12 cellular contexts compared by ENCODE assay signal in the genomic region with DNA sequence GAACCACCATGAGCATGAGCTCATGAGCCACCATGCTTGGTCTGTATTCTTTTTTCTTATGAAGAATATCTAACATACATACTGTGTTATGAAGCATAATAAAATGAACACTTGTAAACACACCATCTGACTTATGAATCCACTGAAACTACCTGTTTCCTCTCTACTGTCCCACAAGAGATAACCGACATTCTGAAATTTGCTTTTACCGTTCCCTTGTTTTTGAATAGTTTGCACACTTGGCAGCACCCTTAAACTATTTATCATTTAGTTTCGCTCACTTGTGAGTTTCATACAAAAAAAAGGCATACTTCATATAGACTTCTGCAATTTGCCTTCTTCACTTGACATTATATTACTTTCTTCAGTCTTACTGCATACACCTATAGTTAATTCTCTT. TPM values are rescaled to one million over a fixed set of nuclear protein-coding genes. Genes with fewer than 3 reads are reported as not detected.
DNase-seq lines count a peak whose midpoint lies in the region; ATAC-seq, FAIRE-seq and TF ChIP-seq lines count a peak whose summit lies in the region.
"Had no signal": no experiment of that assay in that cellular context is flagged by ENCODE, and none has a peak within 500 bp of the region (broad histone marks: within the 10 kb centered on the region; RNA-seq: fewer than 3 reads in every experiment).

No MANE protein-coding gene starts in this region.

- H3K9ac ChIP-seq in Loucy (ENCODE audit: low read depth, low read length, poor library complexity, severe bottlenecking) = no peak overlapping the region

- no peak overlapping the region for H2AFZ ChIP-seq in Loucy (ENCODE audit: low read length)

- H3K9me2 ChIP-seq in Loucy (replicated peaks; ENCODE audit: low read depth, low read length) = no peaks in the 10 kb centered on the region

- H3K27me3 ChIP-seq in Loucy (ENCODE audit: insufficient read depth, low read length, poor library complexity, severe bottlenecking) = no peaks in the 10 kb centered on the region
- H3K27me3 ChIP-seq: upper lobe of right lung had no signal

- peaks cover 4% of the 10 kb centered on the region for H4K20me1 ChIP-seq in Loucy (ENCODE audit: insufficient read depth, low read length, poor library complexity, severe bottlenecking)

- H3K79me2 ChIP-seq in Loucy (ENCODE audit: insufficient read depth, low read length) = peaks cover 16% of the 10 kb centered on the region; the same call in 1 of the 2 replicates

- DNase-seq in GM12892 (ENCODE audit: insufficient read length) (no peak), SIG-M5 treated with dmso at 0.1 percent for 504 hours (lab: John Stamatoyannopoulos, UW; ENCODE audit: unreplicated experiment) (no peak), SKM-1 (lab: John Stamatoyannopoulos, UW; ENCODE audit: unreplicated experiment) (no peak), NCI-H226 (no peak), MV-4-11 (lab: John Stamatoyannopoulos, UW) (no peak)
- DNase-seq: natural killer cell, NCI-H2029, upper lobe of right lung had no signal

- no peak for TF ChIP-seq POLR2A in GM12892 (IDR thresholded peaks at IDR 0.05; ENCODE audit: low read depth, low read length)

- peak overlapping the region; percentile 8 for H3K4me2 ChIP-seq in Loucy (ENCODE audit: low read depth, low read length, poor library complexity, severe bottlenecking)

- ATAC-seq in GM19372 (IDR thresholded peaks at IDR 0.05; ENCODE audit: low read depth, unreplicated experiment) (peak; percentile 93), HG02884 (IDR thresholded peaks at IDR 0.05; ENCODE audit: unreplicated experiment) (peak; percentile 94)
- ATAC-seq: natural killer cell, upper lobe of right lung had no signal

- no peaks in the 10 kb centered on the region for H3F3A ChIP-seq in Loucy (ENCODE audit: low read depth)

- no peak overlapping the region for H3K4me3 ChIP-seq in Loucy (ENCODE audit: low read length, poor library complexity, severe bottlenecking)
- H3K4me3 ChIP-seq: SK-N-MC, upper lobe of right lung had no signal

- H3K36me3 ChIP-seq in Loucy (ENCODE audit: insufficient read depth, low read length) = peaks cover 20% of the 10 kb centered on the region; the same call in 1 of the 2 replicates

- TF ChIP-seq CTCF in Loucy (conservative IDR thresholded peaks at IDR 0.05; ENCODE audit: low read length) = no peak

- peaks cover 4% of the 10 kb centered on the region for H3K4me1 ChIP-seq in Loucy (ENCODE audit: insufficient read depth, low read length, poor library complexity, severe bottlenecking)
- H3K4me1 ChIP-seq: upper lobe of right lung had no signal

- FAIRE-seq in GM12892 (lab: Jason Lieb, UNC) = peak; percentile 64

- H3K9me3 ChIP-seq in Loucy (ENCODE audit: insufficient read depth, low read depth, low read length) = no peaks in the 10 kb centered on the region
- H3K9me3 ChIP-seq: upper lobe of right lung had no signal

RNA-seq across cellular contexts. Expression of gene LARS1, which starts 8.9 kb away (rescaled TPM):
- 66.2 TPM for polyA plus RNA-seq in GM12892 (2012; ENCODE audit: missing spikeins)

RNA-seq across cellular contexts. Expression of gene RBM27, which starts 29.8 kb away (rescaled TPM):
- polyA plus RNA-seq in GM12892 (2012; ENCODE audit: missing spikeins) = 14.9 TPM
